In genomic region chr4:144267084-144267483, GRCh38 we compare ENCODE assay signal across 19 cellular contexts.
"Had no signal": no experiment of that assay in that cellular context is flagged by ENCODE, and none has a peak within 500 bp of the region (broad histone marks: within the 10 kb centered on the region; RNA-seq: fewer than 3 reads in every experiment).

No MANE protein-coding gene starts in this region.

- H3K27ac ChIP-seq: esophagus squamous epithelium, left ventricle myocardium inferior, lower lobe of right lung, pancreas, right lobe of liver, tibial artery, upper lobe of left lung, uterus had no signal

- H3K4me1 ChIP-seq: esophagus squamous epithelium, left ventricle myocardium inferior, lower lobe of right lung, pancreas, right lobe of liver, tibial artery, upper lobe of left lung, uterus had no signal

- H3K36me3 ChIP-seq: esophagus squamous epithelium, left ventricle myocardium inferior, lower lobe of right lung, pancreas, right lobe of liver, tibial artery, upper lobe of left lung, uterus had no signal

- H3K9me3 ChIP-seq: esophagus squamous epithelium, lower lobe of right lung, pancreas, right lobe of liver, tibial artery, upper lobe of left lung, uterus had no signal

- FAIRE-seq: kidney, pancreas had no signal

- DNase-seq: effector memory CD4-positive, alpha-beta T cell; esophagus squamous epithelium; foreskin fibroblast; immature natural killer cell; kidney; left cardiac atrium; left ventricle myocardium inferior; lower lobe of right lung; mesenchymal stem cell; naive B cell; occipital lobe; pancreas; retina; right lobe of liver; stimulated activated CD4-positive, alpha-beta T cell treated with anti-CD3 and anti-CD28 coated beads, Interleukin-4, amount 100 ng/mL, for 1 hour; tibial artery; upper lobe of left lung; uterus had no signal

- ATAC-seq: left cardiac atrium; lower lobe of right lung; pancreas; right lobe of liver; stimulated activated memory B cell treated with anti-CD40 and anti-IgM and Interleukin-4, amounts not matched to agents 10 μg/mL and 1 μg/mL and 100 μg/mL, for 72 hours had no signal

- H3K4me3 ChIP-seq: esophagus squamous epithelium, left ventricle myocardium inferior, lower lobe of right lung, pancreas, right lobe of liver, tibial artery, upper lobe of left lung, uterus had no signal

- H3K27me3 ChIP-seq: esophagus squamous epithelium, pancreas, right lobe of liver, tibial artery, upper lobe of left lung, uterus had no signal
